In genomic region chr5:52427615-52428014, GRCh38 we compare ENCODE assay signal across 8 cellular contexts.
"Had no signal": no experiment of that assay in that cellular context is flagged by ENCODE, and none has a peak within 500 bp of the region (broad histone marks: within the 10 kb centered on the region; RNA-seq: fewer than 3 reads in every experiment).

No MANE protein-coding gene starts in this region.

- ATAC-seq: GM12878 had no signal

- H3K4me3 ChIP-seq: GM12878 had no signal

- DNase-seq: GDM1, GF-D8 had no signal

- FAIRE-seq: G401.6, GM12878, GM12891, GM12892, GM18507, GM19239 had no signal
